In genomic region chr17:50059759-50060273, GRCh38 we compare ENCODE assay signal across 13 cellular contexts. TPM values are rescaled to one million over a fixed set of nuclear protein-coding genes. Genes with fewer than 3 reads are reported as not detected.
DNase-seq lines count a peak whose midpoint lies in the region; TF ChIP-seq lines count a peak whose summit lies in the region.
"Had no signal": no experiment of that assay in that cellular context is flagged by ENCODE, and none has a peak within 500 bp of the region (broad histone marks: within the 10 kb centered on the region; RNA-seq: fewer than 3 reads in every experiment).

No MANE protein-coding gene starts in this region.

- H3K4me3 ChIP-seq in choroid plexus epithelial cell (ENCODE audit: low read depth, low read length): no peak overlapping the region

- no peak for TF ChIP-seq CTCF in choroid plexus epithelial cell (conservative IDR thresholded peaks at IDR 0.05; ENCODE audit: low read depth, low read length)

- H3K27me3 ChIP-seq in layer of hippocampus (ENCODE audit: control insufficient read depth, insufficient read depth, low read length): no peaks in the 10 kb centered on the region

- H3K27ac ChIP-seq in layer of hippocampus (ENCODE audit: low read depth, low read length): peak overlapping the region; percentile 59
- peak overlapping the region; percentile 65 for H3K27ac ChIP-seq in temporal lobe (ENCODE audit: low read depth, low read length)

- DNase-seq in MV-4-11 (lab: John Stamatoyannopoulos, UW) (peak; percentile 26), choroid plexus epithelial cell (ENCODE audit: low read depth) (peak; percentile 57), Kasumi-1 (lab: John Stamatoyannopoulos, UW) (no peak), SKM-1 treated with dmso at 0.1 percent for 144 hours (lab: John Stamatoyannopoulos, UW; ENCODE audit: unreplicated experiment) (no peak), inferior parietal cortex (ENCODE audit: extremely low spot score) (no peak), NCI-H526 treated with DMSO at 0.1 percent for 48 hours (lab: John Stamatoyannopoulos, UW) (no peak)
- DNase-seq: activated CD4-positive, alpha-beta T cell treated with anti-CD3 and anti-CD28 coated beads for 1 hour; activated naive CD8-positive, alpha-beta T cell treated with anti-CD3 and anti-CD28 coated beads, Interleukin-2, amount 10 ng/mL, durations not matched to agents 7 days and 5 days; DMS79 treated with DMSO at 0.1 percent for 48 hours; hippocampal formation; retina had no signal

RNA-seq across cellular contexts. Expression of gene ITGA3, which starts 3.9 kb away (rescaled TPM):
- total RNA-seq in temporal lobe: 17.2 TPM

RNA-seq across cellular contexts. Expression of gene PDK2, which starts 35.3 kb away (rescaled TPM):
- total RNA-seq in temporal lobe: 11.1 TPM

Comparison
In these comparisons a context has a peak if more than half of its experiments do, and no peak if none do; other contexts are left out.
1. DNase-seq: peak in MV-4-11 (single experiment) and choroid plexus epithelial cell (single experiment); none in Kasumi-1 (0 of 2), SKM-1 treated with dmso at 0.1 percent for 144 hours (single experiment), inferior parietal cortex (single experiment) and NCI-H526 treated with DMSO at 0.1 percent for 48 hours (single experiment).